In genomic region chr7:152910545-152911013, GRCh38 we compare ENCODE assay signal across 22 cellular contexts.
DNase-seq lines count a peak whose midpoint lies in the region; ATAC-seq, FAIRE-seq and TF ChIP-seq lines count a peak whose summit lies in the region.
"Had no signal": no experiment of that assay in that cellular context is flagged by ENCODE, and none has a peak within 500 bp of the region (broad histone marks: within the 10 kb centered on the region; RNA-seq: fewer than 3 reads in every experiment).

No MANE protein-coding gene starts in this region.

- H3K27ac ChIP-seq in K562 (ENCODE audit: extremely low read depth, low read depth, low read length) = no peak overlapping the region
- H3K27ac ChIP-seq: epithelial cell of prostate, heart left ventricle, SJCRH30 had no signal

- POLR2A ChIA-PET in K562 (lab: Yijun Ruan, JAX) = no interaction called here

- H3K4me1 ChIP-seq in K562 (replicated peaks in 1 of 2; ENCODE audit: control insufficient read depth in 2 of 2, insufficient read depth in 2 of 2, low read length in 2 of 2) = 0 out of 5 replicates have a peak, but pooled peaks cover 0 to 3% of the 10 kb centered on the region in 2 experiments
- H3K4me1 ChIP-seq: SJCRH30 had no signal

- H3K36me3 ChIP-seq in K562 (ENCODE audit: control insufficient read depth, insufficient read depth, low read length) = no peaks in the 10 kb centered on the region
- H3K36me3 ChIP-seq: heart left ventricle, SJCRH30 had no signal

- no peak for TF ChIP-seq RAD21 in K562 (CRISPR knock-in tag; conservative IDR thresholded peaks at IDR 0.05 in 1 of 2, IDR thresholded peaks at IDR 0.05 in 1 of 2)

- H3K36me3 Mint-ChIP-seq in activated naive CD4-positive, alpha-beta T cell treated with anti-CD3 and anti-CD28 coated beads, Interleukin-2, amount 50 U/mL, for 72 hours = no peaks in the 10 kb centered on the region
- H3K36me3 Mint-ChIP-seq: brain; CD8-positive, alpha-beta memory T cell; memory B cell had no signal

- no peak for FAIRE-seq in K562 (lab: Jason Lieb, UNC)
- FAIRE-seq: H54, RCC 7860 had no signal

- DNase-seq in NCI-H2081 (lab: John Stamatoyannopoulos, UW) = peak; percentile 20 to 68
- DNase-seq in NCI-H2081 treated with DMSO at 0.1 percent for 48 hours (lab: John Stamatoyannopoulos, UW) = no peak
- DNase-seq in NCI-H1436 (lab: John Stamatoyannopoulos, UW) = peak; percentile 56
- no peak for DNase-seq in K562 (ENCODE audit: extremely low read depth in 1 of 4, low spot score in 3 of 4)
- peak; percentile 69 for DNase-seq in retina
- DNase-seq in Ammon's horn (ENCODE audit: low spot score) = no peak
- no peak for DNase-seq in activated naive CD4-positive, alpha-beta T cell treated with anti-CD3 and anti-CD28 coated beads, Interleukin-2, amount 50 U/mL, for 72 hours (ENCODE audit: low spot score in 2 of 2)
- DNase-seq: activated CD4-positive, alpha-beta memory T cell treated with anti-CD3 and anti-CD28 coated beads, Interleukin-2, amount 10 ng/mL, durations not matched to agents 7 days and 5 days; AML-193; CD8-positive, alpha-beta memory T cell; DND-41; heart left ventricle; IMR-90; left colon; NCI-H1694 treated with DMSO at 0.1 percent for 48 hours; SJCRH30 had no signal

- H3K27ac Mint-ChIP-seq in activated naive CD4-positive, alpha-beta T cell treated with anti-CD3 and anti-CD28 coated beads, Interleukin-2, amount 50 U/mL, for 72 hours = no peak overlapping the region
- H3K27ac Mint-ChIP-seq: activated CD4-positive, alpha-beta memory T cell treated with anti-CD3 and anti-CD28 coated beads, Interleukin-2, amount 10 ng/mL, durations not matched to agents 7 days and 5 days; CD8-positive, alpha-beta memory T cell; memory B cell had no signal

- BruUV-seq in K562 (replicated peaks; lab: Mats Ljungman, UMichigan) = no TSS peak

- no peak overlapping the region for H3K4me2 ChIP-seq in K562 (ENCODE audit: insufficient read depth, low read length)

- no peaks in the 10 kb centered on the region; the same call in 1 of the 2 replicates for H3K9me3 ChIP-seq in K562 (replicated peaks; ENCODE audit: control insufficient read depth, insufficient read depth, low read depth, low read length)
- H3K9me3 ChIP-seq: heart left ventricle had no signal

- H4K20me1 ChIP-seq in K562 (replicated peaks; ENCODE audit: control insufficient read depth, insufficient read depth, low read length) = no peaks in the 10 kb centered on the region; the same call in 1 of the 2 replicates

- under 1% methylated on average over 11 of the region's 11 CpGs for WGBS in K562 (ENCODE audit: insufficient coverage, low coverage, missing lambda C conversion rate)

- no peaks in the 10 kb centered on the region for H3K79me2 ChIP-seq in K562 (ENCODE audit: control insufficient read depth, insufficient read depth, low read length)

- H3K9me3 Mint-ChIP-seq in activated naive CD4-positive, alpha-beta T cell treated with anti-CD3 and anti-CD28 coated beads, Interleukin-2, amount 50 U/mL, for 72 hours = no peaks in the 10 kb centered on the region
- H3K9me3 Mint-ChIP-seq: activated CD4-positive, alpha-beta memory T cell treated with anti-CD3 and anti-CD28 coated beads, Interleukin-2, amount 10 ng/mL, durations not matched to agents 7 days and 5 days; brain; CD8-positive, alpha-beta memory T cell; memory B cell had no signal

- H2AFZ ChIP-seq in K562 (ENCODE audit: low read depth, low read length) = no peak overlapping the region

- no peak for TF ChIP-seq CTCF in K562 (IDR thresholded peaks at IDR 0.05 in 2 of 3, conservative IDR thresholded peaks at IDR 0.05 in 1 of 3; ENCODE audit: insufficient read depth in 2 of 3, low read depth in 1 of 3, low read length in 3 of 3)

- H3K9ac ChIP-seq in K562 (ENCODE audit: insufficient read depth in 1 of 2, low read depth in 2 of 2, low read length in 2 of 2) = no peak overlapping the region

- CTCF ChIA-PET in K562 (lab: Yijun Ruan, JAX; ENCODE audit: low intra/inter-chr PET ratio) = no interaction called here

- no peak for TF ChIP-seq EP300 in K562 (IDR thresholded peaks at IDR 0.05; ENCODE audit: low read length)

- in situ Hi-C loops in K562 (cut with MboI) = no loop called here

- no peak overlapping the region for H3K4me3 ChIP-seq in K562
- H3K4me3 ChIP-seq: heart left ventricle, SJCRH30 had no signal

- intact Hi-C loops in K562 (cut with micrococcal nuclease) = no loop called here

- ATAC-seq in K562 = no peak; the same call in 2 of the 3 replicates
- ATAC-seq in activated naive CD4-positive, alpha-beta T cell treated with anti-CD3 and anti-CD28 coated beads, Interleukin-2, amount 50 U/mL, for 72 hours = no peak
- ATAC-seq in GM19328 (IDR thresholded peaks at IDR 0.05; ENCODE audit: unreplicated experiment) = no peak
- ATAC-seq: heart left ventricle, left colon had no signal

- no peaks in the 10 kb centered on the region for H3K9me1 ChIP-seq in K562 (ENCODE audit: control insufficient read depth, insufficient read depth, low read length)

- no peak for TF ChIP-seq POLR2A in K562 (conservative IDR thresholded peaks at IDR 0.05)

- peaks cover 24 to 49% of the 10 kb centered on the region in 2 experiments; a peak in 4 of 5 replicates for H3K27me3 ChIP-seq in K562 (ENCODE audit: control insufficient read depth in 2 of 2, insufficient read depth in 2 of 2, low read length in 2 of 2)

TF ChIP-seq in K562, 482 proteins besides CTCF, POLR2A, EP300 and RAD21:
- TF ChIP-seq CBX5 (IDR thresholded peaks at IDR 0.05; ENCODE audit: borderline replicate concordance, low read depth) (no peak), HSF4 (CRISPR knock-in tag; IDR thresholded peaks at IDR 0.05; ENCODE audit: borderline replicate concordance) (no peak), NFIC (IDR thresholded peaks at IDR 0.05) (peak; percentile 45; the same call in 1 of the 2 replicates), ARID3A (IDR thresholded peaks at IDR 0.05; ENCODE audit: borderline replicate concordance, low read depth, low read length) (no peak), TGIF2 (CRISPR knock-in tag; IDR thresholded peaks at IDR 0.05) (no peak), GATAD2B (IDR thresholded peaks at IDR 0.05; ENCODE audit: borderline replicate concordance) (no peak), ATF2 (CRISPR knock-in tag; IDR thresholded peaks at IDR 0.05) (no peak), HMG20B (CRISPR knock-in tag; IDR thresholded peaks at IDR 0.05) (no peak), EGR1 (conservative IDR thresholded peaks at IDR 0.05) (peak; percentile 43), MAFK (IDR thresholded peaks at IDR 0.05; ENCODE audit: low read length) (no peak)

Comparison
In these comparisons a context has a peak if more than half of its experiments do, and no peak if none do; other contexts are left out.
1. DNase-seq: peak in NCI-H2081 (2 of 2), NCI-H1436 (single experiment) and retina (single experiment); none in NCI-H2081 treated with DMSO at 0.1 percent for 48 hours (single experiment), K562 (0 of 4), Ammon's horn (single experiment) and activated naive CD4-positive, alpha-beta T cell treated with anti-CD3 and anti-CD28 coated beads, Interleukin-2, amount 50 U/mL, for 72 hours (0 of 2).